1 cellular context compared by ENCODE assay signal in genomic region chr1:147202576-147202975, GRCh38.
TF ChIP-seq lines count a peak whose summit lies in the region.

No MANE protein-coding gene starts in this region.

TF ChIP-seq in HepG2, 621 proteins besides CTCF, POLR2A, EP300 and RAD21:
- TF ChIP-seq SRSF1 (optimal IDR thresholded peaks at IDR 0.05; ENCODE audit: low read depth, low read length) = no peak
- TF ChIP-seq, protein P1, sequence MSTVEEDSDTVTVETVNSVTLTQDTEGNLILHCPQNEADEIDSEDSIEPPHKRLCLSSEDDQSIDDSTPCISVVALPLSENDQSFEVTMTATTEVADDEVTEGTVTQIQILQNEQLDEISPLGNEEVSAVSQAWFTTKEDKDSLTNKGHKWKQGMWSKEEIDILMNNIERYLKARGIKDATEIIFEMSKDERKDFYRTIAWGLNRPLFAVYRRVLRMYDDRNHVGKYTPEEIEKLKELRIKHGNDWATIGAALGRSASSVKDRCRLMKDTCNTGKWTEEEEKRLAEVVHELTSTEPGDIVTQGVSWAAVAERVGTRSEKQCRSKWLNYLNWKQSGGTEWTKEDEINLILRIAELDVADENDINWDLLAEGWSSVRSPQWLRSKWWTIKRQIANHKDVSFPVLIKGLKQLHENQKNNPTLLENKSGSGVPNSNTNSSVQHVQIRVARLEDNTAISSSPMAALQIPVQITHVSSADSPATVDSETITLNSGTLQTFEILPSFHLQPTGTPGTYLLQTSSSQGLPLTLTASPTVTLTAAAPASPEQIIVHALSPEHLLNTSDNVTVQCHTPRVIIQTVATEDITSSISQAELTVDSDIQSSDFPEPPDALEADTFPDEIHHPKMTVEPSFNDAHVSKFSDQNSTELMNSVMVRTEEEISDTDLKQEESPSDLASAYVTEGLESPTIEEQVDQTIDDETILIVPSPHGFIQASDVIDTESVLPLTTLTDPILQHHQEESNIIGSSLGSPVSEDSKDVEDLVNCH (CRISPR knock-in tag; IDR thresholded peaks at IDR 0.05) = no peak
- peak; percentile 68 for TF ChIP-seq POLR2G (IDR thresholded peaks at IDR 0.05; ENCODE audit: low read depth, low read length)
- no peak for TF ChIP-seq ZNF567 (CRISPR knock-in tag; IDR thresholded peaks at IDR 0.05; ENCODE audit: borderline replicate concordance)
- no peak for TF ChIP-seq SP140L (CRISPR knock-in tag; IDR thresholded peaks at IDR 0.05; ENCODE audit: borderline replicate concordance)
